ENCODE assay signal across 40 cellular contexts in genomic region chr1:117229217-117229616, GRCh38. TPM values are rescaled to one million over a fixed set of nuclear protein-coding genes. Genes with fewer than 3 reads are reported as not detected.
"Had no signal": no experiment of that assay in that cellular context is flagged by ENCODE, and none has a peak within 500 bp of the region (broad histone marks: within the 10 kb centered on the region; RNA-seq: fewer than 3 reads in every experiment).

No MANE protein-coding gene starts in this region.

- H3K9me3 ChIP-seq: MG63 had no signal

- H3K27ac ChIP-seq: KMS-11 had no signal

- H3K4me2 ChIP-seq: KMS-11 had no signal

- H3K36me3 ChIP-seq: MG63 had no signal

- H3K4me3 ChIP-seq: MG63 had no signal

- H3K27me3 ChIP-seq: MG63 had no signal

- H3K9ac ChIP-seq: KMS-11 had no signal

- DNase-seq: Karpas-422, Kasumi-1, KG1, MG63, MM.1S, MV-4-11, NCI-H1048, NCI-H1092, NCI-H1092 treated with DMSO at 0.1 percent for 48 hours, NCI-H1105, NCI-H1105 treated with DMSO at 0.1 percent for 48 hours, NCI-H1417, NCI-H1417 treated with DMSO at 0.1 percent for 48 hours, NCI-H1436, NCI-H1436 treated with DMSO at 0.1 percent for 48 hours, NCI-H146, NCI-H1694, NCI-H1694 treated with DMSO at 0.1 percent for 48 hours, NCI-H187, NCI-H187 treated with DMSO at 0.1 percent for 48 hours, NCI-H1930, NCI-H2029, NCI-H2029 treated with DMSO at 0.1 percent for 48 hours, NCI-H2081, NCI-H2081 treated with DMSO at 0.1 percent for 48 hours, NCI-H2107, NCI-H2171, NCI-H2171 treated with DMSO at 0.1 percent for 48 hours, NCI-H226, NCI-H345, NCI-H446, NCI-H446 treated with DMSO at 0.1 percent for 48 hours, NCI-H510A, NCI-H510A treated with DMSO at 0.1 percent for 48 hours, NCI-H524 had no signal

RNA-seq across cellular contexts. Expression of gene VTCN1, which starts 18.5 kb away (rescaled TPM):
- total RNA-seq: LHCN-M2, M059J, MCF 10A, NCI-H460 had no signal
